37 cellular contexts compared by ENCODE assay signal in the genomic region with DNA sequence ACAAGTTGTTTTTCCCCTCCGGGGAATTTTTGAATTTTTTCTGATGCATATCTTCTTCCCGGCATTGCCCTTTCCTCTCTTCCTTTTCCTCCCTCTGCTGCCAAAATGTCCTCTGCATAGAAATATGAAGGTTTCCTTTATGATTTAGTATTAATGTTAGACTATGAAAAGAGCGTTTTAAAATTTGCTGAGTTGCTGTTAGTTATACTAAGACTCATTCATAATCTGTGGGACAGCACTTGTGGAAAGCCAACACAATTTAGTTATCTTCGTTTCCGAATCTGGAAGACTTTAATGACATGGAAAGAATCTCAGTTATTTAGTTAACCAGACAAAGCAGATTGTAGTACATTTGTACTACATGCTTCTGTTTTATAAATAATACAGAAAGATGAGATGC. TPM values are rescaled to one million over a fixed set of nuclear protein-coding genes. Genes with fewer than 3 reads are reported as not detected.
"Had no signal": no experiment of that assay in that cellular context is flagged by ENCODE, and none has a peak within 500 bp of the region (broad histone marks: within the 10 kb centered on the region; RNA-seq: fewer than 3 reads in every experiment).

No MANE protein-coding gene starts in this region.

- H3K4me3 ChIP-seq: adrenal gland, body of pancreas, breast epithelium had no signal

- H3K36me3 Mint-ChIP-seq: activated CD4-positive, alpha-beta memory T cell treated with anti-CD3 and anti-CD28 coated beads for 36 hours; activated naive CD8-positive, alpha-beta T cell treated with anti-CD3 and anti-CD28 coated beads for 36 hours had no signal

- H3K27ac Mint-ChIP-seq: activated B cell treated with CpG ODN at 0.5 μM for 24 hours; activated CD4-positive, alpha-beta memory T cell treated with anti-CD3 and anti-CD28 coated beads for 36 hours; activated CD4-positive, alpha-beta T cell treated with anti-CD3 and anti-CD28 coated beads, Interleukin-2, amount 10 ng/mL, durations not matched to agents 24 days and 14 days; activated CD8-positive, alpha-beta T cell treated with anti-CD3 and anti-CD28 coated beads for 36 hours; activated naive CD4-positive, alpha-beta T cell treated with anti-CD3 and anti-CD28 coated beads for 36 hours; activated naive CD8-positive, alpha-beta T cell treated with anti-CD3 and anti-CD28 coated beads for 36 hours; activated T-cell treated with anti-CD3 and anti-CD28 coated beads, Interleukin-2, amount 50 U/mL, for 72 hours; activated T-helper 1 cell treated with anti-CD3 and anti-CD28 coated beads, Interleukin-12 subunit alpha, Interleukin-12 subunit beta, Interleukin-2, Interleukin-4 antibody, amounts not matched to agents 30 ng/mL and 10 ng/mL and 1 ng/mL, durations not matched to agents 14 hours and 24 hours and 36 hours; activated T-helper 17 cell treated with anti-CD3 and anti-CD28 coated beads, Interleukin-2, amount 50 U/mL, for 72 hours; T-helper 1 cell treated with Interleukin-12 subunit alpha and Interleukin-12 subunit beta and Interleukin-4 antibody, amounts not matched to agents 30 μg/mL and 1 μg/mL, for 36 hours; T-helper 2 cell treated with Interferon-gamma antibody and Interleukin-4, amounts not matched to agents 5 μg/mL and 100 μg/mL, for 36 hours had no signal

- H3K4me1 Mint-ChIP-seq: activated B cell treated with CpG ODN at 0.5 μM for 24 hours; activated CD4-positive, alpha-beta T cell treated with anti-CD3 and anti-CD28 coated beads, Interleukin-2, amount 10 ng/mL, durations not matched to agents 24 days and 14 days; activated naive CD8-positive, alpha-beta T cell treated with anti-CD3 and anti-CD28 coated beads for 36 hours; activated T-helper 17 cell treated with anti-CD3 and anti-CD28 coated beads, Interleukin-2, amount 50 U/mL, for 72 hours had no signal

- H3K9me3 Mint-ChIP-seq: activated B cell treated with CpG ODN at 0.5 μM for 24 hours; activated CD4-positive, alpha-beta memory T cell treated with anti-CD3 and anti-CD28 coated beads for 36 hours; activated CD4-positive, alpha-beta T cell treated with anti-CD3 and anti-CD28 coated beads, Interleukin-2, amount 10 ng/mL, durations not matched to agents 24 days and 14 days; activated CD8-positive, alpha-beta T cell treated with anti-CD3 and anti-CD28 coated beads for 36 hours; activated naive CD4-positive, alpha-beta T cell treated with anti-CD3 and anti-CD28 coated beads for 36 hours; activated naive CD8-positive, alpha-beta T cell treated with anti-CD3 and anti-CD28 coated beads for 36 hours; activated T-cell treated with anti-CD3 and anti-CD28 coated beads, Interleukin-2, amount 50 U/mL, for 72 hours; activated T-helper 1 cell treated with anti-CD3 and anti-CD28 coated beads, Interleukin-12 subunit alpha, Interleukin-12 subunit beta, Interleukin-2, Interleukin-4 antibody, amounts not matched to agents 30 ng/mL and 10 ng/mL and 1 ng/mL, durations not matched to agents 14 hours and 24 hours and 36 hours; activated T-helper 17 cell treated with anti-CD3 and anti-CD28 coated beads, Interleukin-2, amount 50 U/mL, for 72 hours; T-helper 1 cell treated with Interleukin-12 subunit alpha and Interleukin-12 subunit beta and Interleukin-4 antibody, amounts not matched to agents 30 μg/mL and 1 μg/mL, for 36 hours; T-helper 2 cell treated with Interferon-gamma antibody and Interleukin-4, amounts not matched to agents 5 μg/mL and 100 μg/mL, for 36 hours had no signal

- ATAC-seq: activated CD8-positive, alpha-beta T cell treated with anti-CD3 and anti-CD28 coated beads for 36 hours; activated T-cell treated with anti-CD3 and anti-CD28 coated beads, Interleukin-2, amount 50 U/mL, for 4 hours; activated T-cell treated with anti-CD3 and anti-CD28 coated beads, Interleukin-2, amount 50 U/mL, for 72 hours; activated T-helper 17 cell treated with anti-CD3 and anti-CD28 coated beads, Interleukin-2, amount 50 U/mL, for 72 hours; body of pancreas had no signal

- H3K27me3 Mint-ChIP-seq: activated CD4-positive, alpha-beta memory T cell treated with anti-CD3 and anti-CD28 coated beads for 36 hours; activated CD4-positive, alpha-beta T cell treated with anti-CD3 and anti-CD28 coated beads, Interleukin-2, amount 10 ng/mL, durations not matched to agents 24 days and 14 days; activated CD8-positive, alpha-beta T cell treated with anti-CD3 and anti-CD28 coated beads for 36 hours had no signal

- H3K4me1 ChIP-seq: adrenal gland, body of pancreas, breast epithelium had no signal

- H3K4me3 Mint-ChIP-seq: activated B cell treated with CpG ODN at 0.5 μM for 24 hours; activated CD4-positive, alpha-beta memory T cell treated with anti-CD3 and anti-CD28 coated beads for 36 hours; activated CD4-positive, alpha-beta T cell treated with anti-CD3 and anti-CD28 coated beads, Interleukin-2, amount 10 ng/mL, durations not matched to agents 24 days and 14 days; activated CD8-positive, alpha-beta T cell treated with anti-CD3 and anti-CD28 coated beads for 36 hours; activated naive CD4-positive, alpha-beta T cell treated with anti-CD3 and anti-CD28 coated beads for 36 hours; activated naive CD8-positive, alpha-beta T cell treated with anti-CD3 and anti-CD28 coated beads for 36 hours; activated T-cell treated with anti-CD3 and anti-CD28 coated beads, Interleukin-2, amount 50 U/mL, for 4 hours; activated T-cell treated with anti-CD3 and anti-CD28 coated beads, Interleukin-2, amount 50 U/mL, for 72 hours; activated T-helper 1 cell treated with anti-CD3 and anti-CD28 coated beads, Interleukin-12 subunit alpha, Interleukin-12 subunit beta, Interleukin-2, Interleukin-4 antibody, amounts not matched to agents 30 ng/mL and 10 ng/mL and 1 ng/mL, durations not matched to agents 14 hours and 24 hours and 36 hours; activated T-helper 17 cell treated with anti-CD3 and anti-CD28 coated beads, Interleukin-2, amount 50 U/mL, for 72 hours; T-helper 1 cell treated with Interleukin-12 subunit alpha and Interleukin-12 subunit beta and Interleukin-4 antibody, amounts not matched to agents 30 μg/mL and 1 μg/mL, for 36 hours; T-helper 2 cell treated with Interferon-gamma antibody and Interleukin-4, amounts not matched to agents 5 μg/mL and 100 μg/mL, for 36 hours had no signal

- H3K27me3 ChIP-seq: adrenal gland, body of pancreas, brain microvascular endothelial cell, breast epithelium had no signal

- H3K9me3 ChIP-seq: adrenal gland, body of pancreas, breast epithelium had no signal

- FAIRE-seq: astrocyte, TTC549 had no signal

- H3K27ac ChIP-seq: adrenal gland, body of pancreas, brain microvascular endothelial cell, breast epithelium, VCaP had no signal

- H3K36me3 ChIP-seq: adrenal gland, brain microvascular endothelial cell, breast epithelium had no signal

- DNase-seq: activated B cell treated with CpG ODN at 0.5 μM for 24 hours; activated CD4-positive, alpha-beta memory T cell treated with anti-CD3 and anti-CD28 coated beads for 36 hours; activated CD4-positive, alpha-beta T cell treated with anti-CD3 and anti-CD28 coated beads for 4 hours; activated CD4-positive, alpha-beta T cell treated with anti-CD3 and anti-CD28 coated beads, Interleukin-2, amount 10 ng/mL, durations not matched to agents 24 days and 14 days; activated CD4-positive, alpha-beta T cell treated with anti-CD3 and anti-CD28 coated beads, Interleukin-2, amount 50 U/mL, for 1 hour; activated CD4-positive, alpha-beta T cell treated with anti-CD3 and anti-CD28 coated beads, Interleukin-2, amount 50 U/mL, for 4 hours; activated CD4-positive, CD25-positive, alpha-beta regulatory T cell treated with anti-CD3 and anti-CD28 coated beads, Interleukin-2, amount 50 U/mL, for 72 hours; activated CD8-positive, alpha-beta memory T cell treated with anti-CD3 and anti-CD28 coated beads, Interleukin-2, amount 50 U/mL, for 4 hours; activated CD8-positive, alpha-beta T cell treated with anti-CD3 and anti-CD28 coated beads for 36 hours; activated effector memory CD4-positive, alpha-beta T cell treated with anti-CD3 and anti-CD28 coated beads, Interleukin-2, amount 50 U/mL, for 16 hours; activated gamma-delta T cell treated with Interleukin-2 at 50 U/mL for 16 hours; activated naive CD4-positive, alpha-beta T cell; activated naive CD4-positive, alpha-beta T cell treated with anti-CD3 and anti-CD28 coated beads for 36 hours; activated naive CD4-positive, alpha-beta T cell treated with anti-CD3 and anti-CD28 coated beads, Interleukin-2, amount 50 U/mL, for 16 hours; activated naive CD8-positive, alpha-beta T cell treated with anti-CD3 and anti-CD28 coated beads for 36 hours; activated T-cell treated with anti-CD3 and anti-CD28 coated beads for 4 hours; activated T-cell treated with anti-CD3 and anti-CD28 coated beads, Interleukin-2, amount 50 U/mL, for 1 hour; activated T-cell treated with anti-CD3 and anti-CD28 coated beads, Interleukin-2, amount 50 U/mL, for 4 hours; activated T-cell treated with anti-CD3 and anti-CD28 coated beads, Interleukin-2, amount 50 U/mL, for 72 hours; adrenal gland; amniotic stem cell; aorta; body of pancreas; brain microvascular endothelial cell; central memory CD4-positive, alpha-beta T cell; T-helper 1 cell; T-helper 2 cell; T-helper 9 cell had no signal

RNA-seq across cellular contexts. Expression of gene POU6F2, which starts 25.0 kb away (rescaled TPM):
- total RNA-seq: activated CD4-positive, alpha-beta memory T cell treated with anti-CD3 and anti-CD28 coated beads for 36 hours; activated CD8-positive, alpha-beta memory T cell treated with anti-CD3 and anti-CD28 coated beads for 36 hours; activated CD8-positive, alpha-beta T cell treated with anti-CD3 and anti-CD28 coated beads for 36 hours; activated naive CD4-positive, alpha-beta T cell treated with anti-CD3 and anti-CD28 coated beads for 36 hours; activated naive CD8-positive, alpha-beta T cell treated with anti-CD3 and anti-CD28 coated beads for 36 hours; activated T-cell treated with anti-CD3 and anti-CD28 coated beads, Interleukin-2, amount 50 U/mL, for 4 hours; activated T-helper 1 cell treated with anti-CD3 and anti-CD28 coated beads, Interleukin-12 subunit alpha, Interleukin-12 subunit beta, Interleukin-2, Interleukin-4 antibody, amounts not matched to agents 30 ng/mL and 10 ng/mL and 1 ng/mL, durations not matched to agents 14 hours and 24 hours and 36 hours had no signal
